ENCODE assay signal across 19 cellular contexts in the genomic region with DNA sequence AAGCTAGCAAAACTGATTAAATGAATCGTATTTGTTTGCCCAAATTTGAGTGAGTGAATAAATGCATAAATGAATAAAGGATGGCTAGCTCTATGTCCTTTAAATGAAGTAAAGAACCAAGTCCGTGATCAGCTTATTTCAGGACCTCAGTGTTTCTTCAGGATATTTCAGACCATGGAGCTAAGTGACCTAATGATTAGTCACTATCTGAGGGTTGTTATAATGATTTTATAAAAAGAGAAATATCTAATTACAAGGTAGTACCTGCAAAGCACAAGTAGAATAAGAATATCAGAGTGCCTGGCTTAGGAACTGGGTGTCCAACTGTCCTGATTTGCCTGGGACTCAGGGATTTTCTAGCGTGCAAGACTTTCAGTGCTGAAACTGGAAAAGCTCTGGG. TPM values are rescaled to one million over a fixed set of nuclear protein-coding genes. Genes with fewer than 3 reads are reported as not detected.
DNase-seq lines count a peak whose midpoint lies in the region; ATAC-seq, FAIRE-seq and TF ChIP-seq lines count a peak whose summit lies in the region.
"Had no signal": no experiment of that assay in that cellular context is flagged by ENCODE, and none has a peak within 500 bp of the region (broad histone marks: within the 10 kb centered on the region; RNA-seq: fewer than 3 reads in every experiment).

No MANE protein-coding gene starts in this region.

- H3K9me3 ChIP-seq in left ventricle myocardium inferior (replicated peaks) (no peaks in the 10 kb centered on the region), right atrium auricular region (no peaks in the 10 kb centered on the region), keratinocyte (ENCODE audit: control insufficient read depth, low read depth, low read length) (no peaks in the 10 kb centered on the region), Caco-2 (no peaks in the 10 kb centered on the region), MM.1S (replicated peaks; ENCODE audit: insufficient read depth, low read length) (no peaks in the 10 kb centered on the region)

- H3K36me3 Mint-ChIP-seq in Caco-2 (ENCODE audit: insufficient read depth, unreplicated experiment), result no peaks in the 10 kb centered on the region

- H3K4me3 ChIP-seq in left ventricle myocardium inferior, result no peak overlapping the region
- H3K4me3 ChIP-seq in right atrium auricular region, result no peak overlapping the region
- no peak overlapping the region for H3K4me3 ChIP-seq in keratinocyte (ENCODE audit: control insufficient read depth in 2 of 3, extremely low read depth in 1 of 3, insufficient read depth in 2 of 3, low read depth in 1 of 3, low read length in 3 of 3)
- H3K4me3 ChIP-seq in Caco-2 (ENCODE audit: low read depth, low read length), result no peak overlapping the region
- no peak overlapping the region for H3K4me3 ChIP-seq in MM.1S (ENCODE audit: low read length)
- H3K4me3 ChIP-seq: SK-N-MC had no signal

- FAIRE-seq in keratinocyte (lab: Jason Lieb, UNC), result peak; percentile 52
- FAIRE-seq: A204.1, GM19239, H54 had no signal

- H2AFZ ChIP-seq in keratinocyte (ENCODE audit: control insufficient read depth, low read length) (no peak overlapping the region), MM.1S (ENCODE audit: low read length) (no peak overlapping the region)

- peak overlapping the region; percentile 51 for H3K4me2 ChIP-seq in keratinocyte (ENCODE audit: control insufficient read depth, extremely low read depth, insufficient read depth, low read depth, low read length)
- no peak overlapping the region for H3K4me2 ChIP-seq in MM.1S (ENCODE audit: low read depth, low read length)

- H3K36me3 ChIP-seq in left ventricle myocardium inferior, result peaks cover 3% of the 10 kb centered on the region
- H3K36me3 ChIP-seq in right atrium auricular region, result no peaks in the 10 kb centered on the region
- H3K36me3 ChIP-seq in keratinocyte (ENCODE audit: control insufficient read depth in 2 of 2, extremely low read depth in 1 of 2, insufficient read depth in 2 of 2, low read length in 2 of 2), result no peaks in the 10 kb centered on the region
- H3K36me3 ChIP-seq in Caco-2 (ENCODE audit: control insufficient read depth, insufficient read depth, low read length), result no peaks in the 10 kb centered on the region
- no peaks in the 10 kb centered on the region for H3K36me3 ChIP-seq in MM.1S (replicated peaks; ENCODE audit: insufficient read depth, low read length)

- no peak for ATAC-seq in HG03175 (IDR thresholded peaks at IDR 0.05; ENCODE audit: unreplicated experiment)
- ATAC-seq: Right ventricle myocardium inferior had no signal

- CTCF ChIA-PET in RWPE1 (lab: Yijun Ruan, JAX) (no interaction called here), Caco-2 (lab: Charles Lee) (no interaction called here)

- no peaks in the 10 kb centered on the region for H3K9me1 ChIP-seq in keratinocyte (ENCODE audit: control insufficient read depth, extremely low read depth, insufficient read depth, low read length)

- no peaks in the 10 kb centered on the region for H3F3A ChIP-seq in MM.1S (ENCODE audit: insufficient read depth, low read length)

- H3K4me1 ChIP-seq in left ventricle myocardium inferior, result peaks cover 66% of the 10 kb centered on the region
- H3K4me1 ChIP-seq in right atrium auricular region, result no peaks in the 10 kb centered on the region
- peaks cover 21% of the 10 kb centered on the region for H3K4me1 ChIP-seq in keratinocyte (ENCODE audit: control insufficient read depth, extremely low read depth, insufficient read depth, low read length)
- H3K4me1 ChIP-seq in Caco-2, result no peaks in the 10 kb centered on the region
- no peaks in the 10 kb centered on the region for H3K4me1 ChIP-seq in MM.1S (ENCODE audit: low read length)

- H3K27me3 Mint-ChIP-seq in Caco-2 (ENCODE audit: insufficient read depth, unreplicated experiment), result peaks cover 3% of the 10 kb centered on the region

- H3K9me2 ChIP-seq in MM.1S (replicated peaks; ENCODE audit: insufficient read depth, low read length), result no peaks in the 10 kb centered on the region

- H4K20me1 ChIP-seq in keratinocyte (ENCODE audit: control insufficient read depth, extremely low read depth, insufficient read depth, low read length), result no peaks in the 10 kb centered on the region
- no peaks in the 10 kb centered on the region for H4K20me1 ChIP-seq in MM.1S (ENCODE audit: insufficient read depth, low read length)

- H3K27me3 ChIP-seq in left ventricle myocardium inferior (ENCODE audit: low read depth) (no peaks in the 10 kb centered on the region), right atrium auricular region (no peaks in the 10 kb centered on the region), keratinocyte (ENCODE audit: control insufficient read depth, extremely low read depth, insufficient read depth, low read length) (no peaks in the 10 kb centered on the region), Caco-2 (replicated peaks; ENCODE audit: control insufficient read depth, insufficient read depth, low read length) (no peaks in the 10 kb centered on the region), MM.1S (replicated peaks; ENCODE audit: insufficient read depth, low read length) (no peaks in the 10 kb centered on the region)

- intact Hi-C loops in left ventricle myocardium inferior (cut with micrococcal nuclease), result no loop called here
- intact Hi-C loops in Caco-2 (cut with micrococcal nuclease; ENCODE audit: unreplicated experiment), result no loop called here

- no TSS peak for BruUV-seq in Caco-2 (replicated peaks; lab: Mats Ljungman, UMichigan)

- TF ChIP-seq CTCF in left ventricle myocardium inferior (IDR thresholded peaks at IDR 0.05; ENCODE audit: borderline replicate concordance), result no peak
- no peak for TF ChIP-seq CTCF in right atrium auricular region (IDR thresholded peaks at IDR 0.05)
- TF ChIP-seq CTCF in RWPE1 (conservative IDR thresholded peaks at IDR 0.05; ENCODE audit: low read depth), result no peak
- no peak for TF ChIP-seq CTCF in keratinocyte (optimal IDR thresholded peaks at IDR 0.05 in 1 of 3, IDR thresholded peaks at IDR 0.05 in 1 of 3, conservative IDR thresholded peaks at IDR 0.05 in 1 of 3; ENCODE audit: extremely low read depth in 1 of 3, insufficient read depth in 2 of 3, low read length in 3 of 3)
- TF ChIP-seq CTCF in Caco-2 (IDR thresholded peaks at IDR 0.05; ENCODE audit: insufficient read depth in 1 of 2, low read depth in 1 of 2, low read length in 1 of 2, severe bottlenecking in 1 of 2, unreplicated experiment in 1 of 2), result no peak
- TF ChIP-seq CTCF in MM.1S (IDR thresholded peaks at IDR 0.05; ENCODE audit: low read length), result no peak

- POLR2A ChIA-PET in RWPE1 (lab: Yijun Ruan, JAX; ENCODE audit: low non-redundant PET) (interaction anchor here (0.7 kb wide), 1 partner anchor 856 kb away, joined by 3 read pairs; no protein-coding TSS in a partner anchor), Caco-2 (lab: Charles Lee) (no interaction called here)

- no peaks in the 10 kb centered on the region for H3K79me2 ChIP-seq in keratinocyte (ENCODE audit: control insufficient read depth, insufficient read depth, low read length)
- no peaks in the 10 kb centered on the region for H3K79me2 ChIP-seq in MM.1S (ENCODE audit: low read length)

- H3K9me3 Mint-ChIP-seq in Caco-2 (ENCODE audit: unreplicated experiment), result no peaks in the 10 kb centered on the region

- DNase-seq in left ventricle myocardium inferior (no peak), right atrium auricular region (ENCODE audit: low spot score) (no peak), RWPE1 (ENCODE audit: low spot score) (peak; percentile 45), keratinocyte (ENCODE audit: low read depth, low spot score) (no peak), Caco-2 (no peak), amniotic stem cell (lab: John Stamatoyannopoulos, UW) (no peak), MM.1S (no peak)
- DNase-seq: C1 segment of cervical spinal cord, DMS153, KBM-7, NCI-H1092, NCI-H146, NCI-H524 had no signal

- H3K27ac Mint-ChIP-seq in Caco-2 (ENCODE audit: unreplicated experiment), result no peak overlapping the region

- H3K27ac ChIP-seq in left ventricle myocardium inferior (replicated peaks), result peak overlapping the region; percentile 36
- no peak overlapping the region for H3K27ac ChIP-seq in right atrium auricular region
- no peak overlapping the region for H3K27ac ChIP-seq in RWPE1
- no peak overlapping the region for H3K27ac ChIP-seq in keratinocyte (ENCODE audit: control insufficient read depth, insufficient read depth, low read length)
- H3K27ac ChIP-seq in MM.1S (ENCODE audit: low read length), result no peak overlapping the region
- H3K27ac ChIP-seq: SK-N-MC had no signal

- H3K4me1 Mint-ChIP-seq in Caco-2 (ENCODE audit: low read depth, unreplicated experiment), result no peaks in the 10 kb centered on the region

- dilution Hi-C loops in keratinocyte (cut with MboI; ENCODE audit: extremely low pct_ligation_motif_present, low sequenced_read_pairs), result no loop called here

- no peak overlapping the region for H3K9ac ChIP-seq in keratinocyte (ENCODE audit: control insufficient read depth, extremely low read depth, insufficient read depth, low read length)
- no peak overlapping the region for H3K9ac ChIP-seq in MM.1S (ENCODE audit: low read length)

- H3K4me3 Mint-ChIP-seq in Caco-2 (ENCODE audit: unreplicated experiment), result no peak overlapping the region

RNA-seq across cellular contexts. Expression of a gene that starts 12.5 kb away (rescaled TPM):
- total RNA-seq in left ventricle myocardium inferior (44.8 TPM), right atrium auricular region (10 to 100 TPM in 1 of 2 donors, 1 to 10 TPM in 1; 7.2 to 10.7 TPM), Caco-2 (2022) (0.70 and 1.0 TPM in 2 replicates)
- 0.09 to 0.12 TPM (median 0.11 TPM) in 3 replicates for polyA plus RNA-seq in keratinocyte
- polyA plus RNA-seq in keratinocyte (2011; ENCODE audit: low read depth), result 0.17 TPM
- polyA plus RNA-seq in keratinocyte (2011; cell fraction: cytosol; rRNA removed), result 0.02 and 0.03 TPM in 2 replicates
- polyA plus RNA-seq in keratinocyte (2011; cell fraction: nucleus; rRNA removed), result 0.07 and 0.19 TPM in 2 replicates
- polyA plus RNA-seq in keratinocyte (2012; ENCODE audit: low replicate concordance), result 0.14 and 0.20 TPM in 2 replicates
- 0.66 to 2.4 TPM (median 0.70 TPM) in 3 replicates for polyA minus RNA-seq in keratinocyte
- polyA minus RNA-seq in keratinocyte (2011; cell fraction: cytosol; rRNA and poly(A)+ RNA removed), result not detected
- polyA minus RNA-seq in keratinocyte (2011; cell fraction: nucleus; rRNA and poly(A)+ RNA removed), result 0.42 and 0.62 TPM in 2 replicates
